1 cellular context compared by ENCODE assay signal in genomic region chr2:73262108-73262651, GRCh38.
TF ChIP-seq lines count a peak whose summit lies in the region.

No MANE protein-coding gene starts in this region.

TF ChIP-seq in HepG2, 621 proteins besides CTCF, POLR2A, EP300 and RAD21 (continued from another document and continues in another):
- TF ChIP-seq, protein P1, sequence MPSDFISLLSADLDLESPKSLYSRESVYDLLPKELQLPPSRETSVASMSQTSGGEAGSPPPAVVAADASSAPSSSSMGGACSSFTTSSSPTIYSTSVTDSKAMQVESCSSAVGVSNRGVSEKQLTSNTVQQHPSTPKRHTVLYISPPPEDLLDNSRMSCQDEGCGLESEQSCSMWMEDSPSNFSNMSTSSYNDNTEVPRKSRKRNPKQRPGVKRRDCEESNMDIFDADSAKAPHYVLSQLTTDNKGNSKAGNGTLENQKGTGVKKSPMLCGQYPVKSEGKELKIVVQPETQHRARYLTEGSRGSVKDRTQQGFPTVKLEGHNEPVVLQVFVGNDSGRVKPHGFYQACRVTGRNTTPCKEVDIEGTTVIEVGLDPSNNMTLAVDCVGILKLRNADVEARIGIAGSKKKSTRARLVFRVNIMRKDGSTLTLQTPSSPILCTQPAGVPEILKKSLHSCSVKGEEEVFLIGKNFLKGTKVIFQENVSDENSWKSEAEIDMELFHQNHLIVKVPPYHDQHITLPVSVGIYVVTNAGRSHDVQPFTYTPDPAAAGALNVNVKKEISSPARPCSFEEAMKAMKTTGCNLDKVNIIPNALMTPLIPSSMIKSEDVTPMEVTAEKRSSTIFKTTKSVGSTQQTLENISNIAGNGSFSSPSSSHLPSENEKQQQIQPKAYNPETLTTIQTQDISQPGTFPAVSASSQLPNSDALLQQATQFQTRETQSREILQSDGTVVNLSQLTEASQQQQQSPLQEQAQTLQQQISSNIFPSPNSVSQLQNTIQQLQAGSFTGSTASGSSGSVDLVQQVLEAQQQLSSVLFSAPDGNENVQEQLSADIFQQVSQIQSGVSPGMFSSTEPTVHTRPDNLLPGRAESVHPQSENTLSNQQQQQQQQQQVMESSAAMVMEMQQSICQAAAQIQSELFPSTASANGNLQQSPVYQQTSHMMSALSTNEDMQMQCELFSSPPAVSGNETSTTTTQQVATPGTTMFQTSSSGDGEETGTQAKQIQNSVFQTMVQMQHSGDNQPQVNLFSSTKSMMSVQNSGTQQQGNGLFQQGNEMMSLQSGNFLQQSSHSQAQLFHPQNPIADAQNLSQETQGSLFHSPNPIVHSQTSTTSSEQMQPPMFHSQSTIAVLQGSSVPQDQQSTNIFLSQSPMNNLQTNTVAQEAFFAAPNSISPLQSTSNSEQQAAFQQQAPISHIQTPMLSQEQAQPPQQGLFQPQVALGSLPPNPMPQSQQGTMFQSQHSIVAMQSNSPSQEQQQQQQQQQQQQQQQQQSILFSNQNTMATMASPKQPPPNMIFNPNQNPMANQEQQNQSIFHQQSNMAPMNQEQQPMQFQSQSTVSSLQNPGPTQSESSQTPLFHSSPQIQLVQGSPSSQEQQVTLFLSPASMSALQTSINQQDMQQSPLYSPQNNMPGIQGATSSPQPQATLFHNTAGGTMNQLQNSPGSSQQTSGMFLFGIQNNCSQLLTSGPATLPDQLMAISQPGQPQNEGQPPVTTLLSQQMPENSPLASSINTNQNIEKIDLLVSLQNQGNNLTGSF (CRISPR knock-in tag; IDR thresholded peaks at IDR 0.05) = no peak
- TF ChIP-seq ZNF644 (CRISPR knock-in tag; IDR thresholded peaks at IDR 0.05; ENCODE audit: low read depth) (peak; percentile 61), ZNF24 (IDR thresholded peaks at IDR 0.05) (no peak), ZNF724P (CRISPR knock-in tag; IDR thresholded peaks at IDR 0.05; ENCODE audit: borderline replicate concordance) (no peak), ZNF720 (CRISPR knock-in tag; IDR thresholded peaks at IDR 0.05) (no peak), IRF2 (CRISPR knock-in tag; IDR thresholded peaks at IDR 0.05) (peak; percentile 75; the same call in 1 of the 2 replicates), ZNF577 (CRISPR knock-in tag; IDR thresholded peaks at IDR 0.05; ENCODE audit: borderline replicate concordance, low read depth) (no peak), ARNT2 (CRISPR knock-in tag; IDR thresholded peaks at IDR 0.05; ENCODE audit: low read depth) (0 out of 2 replicates have a peak, but pooled peaks have one; percentile 35), HNRNPH1 (optimal IDR thresholded peaks at IDR 0.05; ENCODE audit: low read depth, low read length) (no peak), ERF (CRISPR knock-in tag; IDR thresholded peaks at IDR 0.05) (peak; percentile 90), SNAPC4 (CRISPR knock-in tag; IDR thresholded peaks at IDR 0.05) (no peak), GABPB1 (CRISPR knock-in tag; IDR thresholded peaks at IDR 0.05) (0 out of 2 replicates have a peak, but pooled peaks have one; percentile 13), THAP7 (CRISPR knock-in tag; IDR thresholded peaks at IDR 0.05) (no peak), ZNF564 (CRISPR knock-in tag; IDR thresholded peaks at IDR 0.05) (0 out of 2 replicates have a peak, but pooled peaks have one; percentile 31), ZNF569 (CRISPR knock-in tag; IDR thresholded peaks at IDR 0.05; ENCODE audit: borderline replicate concordance) (no peak), ZNF761 (CRISPR knock-in tag; conservative IDR thresholded peaks at IDR 0.05) (no peak), ZNF614 (CRISPR knock-in tag; IDR thresholded peaks at IDR 0.05; ENCODE audit: borderline replicate concordance) (peak; percentile 96), ZNF17 (CRISPR knock-in tag; IDR thresholded peaks at IDR 0.05) (0 out of 2 replicates have a peak, but pooled peaks have one; percentile 52), ZFAT (CRISPR knock-in tag; conservative IDR thresholded peaks at IDR 0.05) (no peak), ZNF326 (CRISPR knock-in tag; IDR thresholded peaks at IDR 0.05; ENCODE audit: borderline replicate concordance) (no peak), ZNF432 (CRISPR knock-in tag; IDR thresholded peaks at IDR 0.05; ENCODE audit: borderline replicate concordance) (no peak), ZEB1 (IDR thresholded peaks at IDR 0.05; ENCODE audit: insufficient replicate concordance, low read depth) (no peak), MAFF (IDR thresholded peaks at IDR 0.05; ENCODE audit: low read depth, low read length) (no peak), TGIF2 (CRISPR knock-in tag; IDR thresholded peaks at IDR 0.05) (peak; percentile 76; the same call in 1 of the 2 replicates), SOX5 (CRISPR knock-in tag; IDR thresholded peaks at IDR 0.05; ENCODE audit: borderline replicate concordance) (peak; percentile 96), NFYC (CRISPR knock-in tag; IDR thresholded peaks at IDR 0.05) (peak; percentile 48), SP4 (CRISPR knock-in tag; IDR thresholded peaks at IDR 0.05) (no peak), TCF7L2 (IDR thresholded peaks at IDR 0.05; ENCODE audit: low read depth, low read length) (no peak), ZNF496 (CRISPR knock-in tag; IDR thresholded peaks at IDR 0.05; ENCODE audit: insufficient replicate concordance) (no peak), SMYD3 (CRISPR knock-in tag; IDR thresholded peaks at IDR 0.05) (no peak), HNRNPUL1 (IDR thresholded peaks at IDR 0.05; ENCODE audit: low read depth, low read length) (no peak), HDAC6 (IDR thresholded peaks at IDR 0.05; ENCODE audit: low read depth, low read length) (no peak), ARID5B (CRISPR knock-in tag; IDR thresholded peaks at IDR 0.05) (peak; percentile 94)
- TF ChIP-seq, protein P2, sequence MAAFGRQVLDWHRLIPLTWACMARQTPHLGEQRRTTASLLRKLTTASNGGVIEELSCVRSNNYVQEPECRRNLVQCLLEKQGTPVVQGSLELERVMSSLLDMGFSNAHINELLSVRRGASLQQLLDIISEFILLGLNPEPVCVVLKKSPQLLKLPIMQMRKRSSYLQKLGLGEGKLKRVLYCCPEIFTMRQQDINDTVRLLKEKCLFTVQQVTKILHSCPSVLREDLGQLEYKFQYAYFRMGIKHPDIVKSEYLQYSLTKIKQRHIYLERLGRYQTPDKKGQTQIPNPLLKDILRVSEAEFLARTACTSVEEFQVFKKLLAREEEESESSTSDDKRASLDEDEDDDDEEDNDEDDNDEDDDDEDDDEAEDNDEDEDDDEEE (CRISPR knock-in tag; IDR thresholded peaks at IDR 0.05) = no peak
- TF ChIP-seq, protein P3, sequence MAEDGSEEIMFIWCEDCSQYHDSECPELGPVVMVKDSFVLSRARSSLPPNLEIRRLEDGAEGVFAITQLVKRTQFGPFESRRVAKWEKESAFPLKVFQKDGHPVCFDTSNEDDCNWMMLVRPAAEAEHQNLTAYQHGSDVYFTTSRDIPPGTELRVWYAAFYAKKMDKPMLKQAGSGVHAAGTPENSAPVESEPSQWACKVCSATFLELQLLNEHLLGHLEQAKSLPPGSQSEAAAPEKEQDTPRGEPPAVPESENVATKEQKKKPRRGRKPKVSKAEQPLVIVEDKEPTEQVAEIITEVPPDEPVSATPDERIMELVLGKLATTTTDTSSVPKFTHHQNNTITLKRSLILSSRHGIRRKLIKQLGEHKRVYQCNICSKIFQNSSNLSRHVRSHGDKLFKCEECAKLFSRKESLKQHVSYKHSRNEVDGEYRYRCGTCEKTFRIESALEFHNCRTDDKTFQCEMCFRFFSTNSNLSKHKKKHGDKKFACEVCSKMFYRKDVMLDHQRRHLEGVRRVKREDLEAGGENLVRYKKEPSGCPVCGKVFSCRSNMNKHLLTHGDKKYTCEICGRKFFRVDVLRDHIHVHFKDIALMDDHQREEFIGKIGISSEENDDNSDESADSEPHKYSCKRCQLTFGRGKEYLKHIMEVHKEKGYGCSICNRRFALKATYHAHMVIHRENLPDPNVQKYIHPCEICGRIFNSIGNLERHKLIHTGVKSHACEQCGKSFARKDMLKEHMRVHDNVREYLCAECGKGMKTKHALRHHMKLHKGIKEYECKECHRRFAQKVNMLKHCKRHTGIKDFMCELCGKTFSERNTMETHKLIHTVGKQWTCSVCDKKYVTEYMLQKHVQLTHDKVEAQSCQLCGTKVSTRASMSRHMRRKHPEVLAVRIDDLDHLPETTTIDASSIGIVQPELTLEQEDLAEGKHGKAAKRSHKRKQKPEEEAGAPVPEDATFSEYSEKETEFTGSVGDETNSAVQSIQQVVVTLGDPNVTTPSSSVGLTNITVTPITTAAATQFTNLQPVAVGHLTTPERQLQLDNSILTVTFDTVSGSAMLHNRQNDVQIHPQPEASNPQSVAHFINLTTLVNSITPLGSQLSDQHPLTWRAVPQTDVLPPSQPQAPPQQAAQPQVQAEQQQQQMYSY (CRISPR knock-in tag; IDR thresholded peaks at IDR 0.05) = no peak
- TF ChIP-seq, protein P4, sequence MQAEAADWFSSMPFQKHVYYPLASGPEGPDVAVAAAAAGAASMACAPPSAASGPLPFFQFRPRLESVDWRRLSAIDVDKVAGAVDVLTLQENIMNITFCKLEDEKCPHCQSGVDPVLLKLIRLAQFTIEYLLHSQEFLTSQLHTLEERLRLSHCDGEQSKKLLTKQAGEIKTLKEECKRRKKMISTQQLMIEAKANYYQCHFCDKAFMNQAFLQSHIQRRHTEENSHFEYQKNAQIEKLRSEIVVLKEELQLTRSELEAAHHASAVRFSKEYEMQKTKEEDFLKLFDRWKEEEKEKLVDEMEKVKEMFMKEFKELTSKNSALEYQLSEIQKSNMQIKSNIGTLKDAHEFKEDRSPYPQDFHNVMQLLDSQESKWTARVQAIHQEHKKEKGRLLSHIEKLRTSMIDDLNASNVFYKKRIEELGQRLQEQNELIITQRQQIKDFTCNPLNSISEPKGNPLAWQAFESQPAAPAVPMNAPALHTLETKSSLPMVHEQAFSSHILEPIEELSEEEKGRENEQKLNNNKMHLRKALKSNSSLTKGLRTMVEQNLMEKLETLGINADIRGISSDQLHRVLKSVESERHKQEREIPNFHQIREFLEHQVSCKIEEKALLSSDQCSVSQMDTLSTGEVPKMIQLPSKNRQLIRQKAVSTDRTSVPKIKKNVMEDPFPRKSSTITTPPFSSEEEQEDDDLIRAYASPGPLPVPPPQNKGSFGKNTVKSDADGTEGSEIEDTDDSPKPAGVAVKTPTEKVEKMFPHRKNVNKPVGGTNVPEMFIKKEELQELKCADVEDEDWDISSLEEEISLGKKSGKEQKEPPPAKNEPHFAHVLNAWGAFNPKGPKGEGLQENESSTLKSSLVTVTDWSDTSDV (CRISPR knock-in tag; IDR thresholded peaks at IDR 0.05) = no peak
- TF ChIP-seq, protein P5, sequence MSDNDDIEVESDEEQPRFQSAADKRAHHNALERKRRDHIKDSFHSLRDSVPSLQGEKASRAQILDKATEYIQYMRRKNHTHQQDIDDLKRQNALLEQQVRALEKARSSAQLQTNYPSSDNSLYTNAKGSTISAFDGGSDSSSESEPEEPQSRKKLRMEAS (IDR thresholded peaks at IDR 0.05) = peak; percentile 56
